In genomic region chr16:89844739-89845339, GRCh38 we compare ENCODE assay signal across 14 cellular contexts.
"Had no signal": no experiment of that assay in that cellular context is flagged by ENCODE, and none has a peak within 500 bp of the region (broad histone marks: within the 10 kb centered on the region; RNA-seq: fewer than 3 reads in every experiment).

No MANE protein-coding gene starts in this region.

- H3K9me3 Mint-ChIP-seq: activated T-cell treated with anti-CD3 and anti-CD28 coated beads, Interleukin-2, amount 50 U/mL, for 72 hours; neural crest cell; type B pancreatic cell had no signal

- H3K36me3 ChIP-seq: prostate gland, right atrium auricular region had no signal

- H3K27ac ChIP-seq: hepatocyte, prostate gland, right atrium auricular region had no signal

- H2AFZ ChIP-seq: hepatocyte had no signal

- H3K4me3 Mint-ChIP-seq: activated naive CD8-positive, alpha-beta T cell; neural crest cell; type B pancreatic cell had no signal

- H3K27me3 Mint-ChIP-seq: activated naive CD8-positive, alpha-beta T cell; type B pancreatic cell had no signal

- H3K4me2 ChIP-seq: hepatocyte had no signal

- H3K27ac Mint-ChIP-seq: activated naive CD8-positive, alpha-beta T cell; activated T-cell treated with anti-CD3 and anti-CD28 coated beads, Interleukin-2, amount 50 U/mL, for 72 hours; type B pancreatic cell had no signal

- ATAC-seq: activated T-cell treated with anti-CD3 and anti-CD28 coated beads, Interleukin-2, amount 50 U/mL, for 72 hours had no signal

- H3K36me3 Mint-ChIP-seq: activated naive CD8-positive, alpha-beta T cell; type B pancreatic cell had no signal

- H3K4me1 ChIP-seq: prostate gland, right atrium auricular region had no signal

- DNase-seq: activated CD4-positive, alpha-beta T cell treated with anti-CD3 and anti-CD28 coated beads, Interleukin-2, amount 50 U/mL, for 4 hours; activated effector memory CD4-positive, alpha-beta T cell treated with anti-CD3 and anti-CD28 coated beads, Interleukin-2, amount 50 U/mL, for 16 hours; activated T-cell treated with anti-CD3 and anti-CD28 coated beads, Interleukin-2, amount 50 U/mL, for 72 hours; dermis blood vessel endothelial cell; effector memory CD4-positive, alpha-beta T cell; stimulated activated CD4-positive, alpha-beta T cell treated with anti-CD3 and anti-CD28 coated beads, Interleukin-12 subunit alpha, Interleukin-12 subunit beta, amount 100 ng/mL, for 4 hours; stimulated activated CD4-positive, alpha-beta T cell treated with anti-CD3 and anti-CD28 coated beads, Interleukin-1b, Interleukin-23, amount 100 ng/mL, for 48 hours had no signal

- H3K4me3 ChIP-seq: hepatocyte, lung, prostate gland, right atrium auricular region had no signal

- H3K79me2 ChIP-seq: hepatocyte had no signal

- H3K9me3 ChIP-seq: prostate gland, right atrium auricular region had no signal

- H3K27me3 ChIP-seq: hepatocyte, right atrium auricular region had no signal
